Comparison of ENCODE assay signal across 8 cellular contexts in the genomic region with DNA sequence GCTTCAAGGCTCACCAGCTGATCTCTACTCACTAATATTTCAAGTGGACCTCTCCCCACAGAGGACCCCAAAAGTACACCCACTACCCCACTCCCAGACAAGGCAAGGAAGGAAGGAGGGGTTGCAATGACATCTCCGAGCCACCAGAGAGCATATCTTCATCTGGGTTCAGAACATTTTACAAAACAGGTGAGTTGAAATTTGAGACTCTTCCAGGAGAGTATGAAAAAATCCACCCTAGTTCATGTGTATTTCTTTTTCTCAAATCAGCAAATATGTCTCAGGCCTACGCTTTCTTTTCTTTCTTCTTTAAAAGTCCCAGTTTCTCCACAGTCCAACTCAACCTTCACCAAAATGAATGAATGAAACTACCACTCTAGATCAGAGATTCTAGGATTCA.
DNase-seq lines count a peak whose midpoint lies in the region; ATAC-seq, FAIRE-seq and TF ChIP-seq lines count a peak whose summit lies in the region.

No MANE protein-coding gene starts in this region.

- H3K23ac ChIP-seq in H1 (ENCODE audit: insufficient read length) = no peak overlapping the region

- FAIRE-seq in G401.6 (lab: Jason Lieb, UNC) (peak; percentile 76), H1 (lab: Jason Lieb, UNC) (peak; percentile 52)

- H2BK12ac ChIP-seq in H1 (ENCODE audit: low read depth, low read length) = no peak overlapping the region

- H3K4ac ChIP-seq in H1 (replicated peaks; ENCODE audit: insufficient read length, low read depth, low read length) = no peak overlapping the region

- no peak overlapping the region for H3K18ac ChIP-seq in H1 (ENCODE audit: extremely low read depth, low read length)

- H3K14ac ChIP-seq in H1 (ENCODE audit: insufficient read length) = no peak overlapping the region

- H2BK120ac ChIP-seq in H1 (replicated peaks; ENCODE audit: low read depth, low read length) = no peak overlapping the region

- no peak overlapping the region for H2BK20ac ChIP-seq in H1 (ENCODE audit: low read length)

- H3K9me2 ChIP-seq in MM.1S (replicated peaks; ENCODE audit: insufficient read depth, low read length) = no peaks in the 10 kb centered on the region

- H3K36me3 ChIP-seq in MM.1S (replicated peaks; ENCODE audit: insufficient read depth, low read length) = no peaks in the 10 kb centered on the region
- H3K36me3 ChIP-seq in H1 (ENCODE audit: control insufficient read depth in 2 of 4, insufficient read depth in 4 of 4, low read length in 3 of 4) = no peaks in the 10 kb centered on the region
- H3K36me3 ChIP-seq in prostate gland = no peaks in the 10 kb centered on the region

- WGBS in H1 (ENCODE audit: extremely low coverage in 1 of 2, insufficient coverage in 1 of 2, insufficient read length in 1 of 2, insufficient replicate concordance in 2 of 2, low coverage in 1 of 2, low lambda C conversion rate in 2 of 2, missing lambda C conversion rate in 1 of 2), 2 experiments = 47% methylated on average over 2 of the region's 2 CpGs; no CpG with 5 or more reads in 1 of the 2 experiments
- 47% methylated on average over 2 of the region's 2 CpGs for WGBS in prostate gland

- H3K23me2 ChIP-seq in H1 (ENCODE audit: low read depth, low read length) = no peaks in the 10 kb centered on the region

- H3K56ac ChIP-seq in H1 (replicated peaks; ENCODE audit: insufficient read length, low read depth, low read length) = no peak overlapping the region

- no peak overlapping the region for H3K9ac ChIP-seq in MM.1S (ENCODE audit: low read length)
- H3K9ac ChIP-seq in H1 (replicated peaks in 1 of 4; ENCODE audit: extremely low read depth in 1 of 4, low read depth in 3 of 4, low read length in 3 of 4) = no peak overlapping the region

- H3K9me3 ChIP-seq in MM.1S (replicated peaks; ENCODE audit: insufficient read depth, low read length) = no peaks in the 10 kb centered on the region
- no peaks in the 10 kb centered on the region for H3K9me3 ChIP-seq in H1 (ENCODE audit: insufficient read depth in 2 of 2, low read depth in 1 of 2, low read length in 1 of 2)
- H3K9me3 ChIP-seq in prostate gland = no peaks in the 10 kb centered on the region

- H3K4me2 ChIP-seq in MM.1S (ENCODE audit: low read depth, low read length) (no peak overlapping the region), H1 (ENCODE audit: insufficient read depth in 1 of 2, low read depth in 2 of 2, low read length in 2 of 2) (no peak overlapping the region)

- intact Hi-C loops in prostate gland (cut with DNase I) = loop anchor here (5.0 kb wide), 1 partner anchor 60 kb away; the partner anchor contains the start of gene SGMS1

- no peak overlapping the region for H2BK5ac ChIP-seq in H1 (ENCODE audit: low read depth, low read length)

- DNase-seq in MM.1S (peak; percentile 54), H1 (ENCODE audit: low read depth in 1 of 2, low spot score in 2 of 2) (no peak), prostate gland (ENCODE audit: low spot score) (no peak), NOMO-1 (lab: John Stamatoyannopoulos, UW; ENCODE audit: unreplicated experiment in 2 of 2) (no peak)
- DNase-seq in activated T-cell treated with anti-CD3 and anti-CD28 coated beads, Interleukin-2, amount 50 U/mL, for 48 hours = no peak
- no peak for DNase-seq in activated CD4-positive, CD25-positive, alpha-beta regulatory T cell treated with anti-CD3 and anti-CD28 coated beads, Interleukin-2, amount 50 U/mL, for 72 hours

- H3K79me2 ChIP-seq in MM.1S (ENCODE audit: low read length) (peaks cover 39% of the 10 kb centered on the region), H1 (ENCODE audit: control insufficient read depth in 1 of 2, insufficient read depth in 2 of 2, low read length in 2 of 2) (peaks cover 0 to 29% of the 10 kb centered on the region in 2 experiments; a peak in 2 of 4 replicates)

- TF ChIP-seq RAD21 in H1 (IDR thresholded peaks at IDR 0.05 in 1 of 2, conservative IDR thresholded peaks at IDR 0.05 in 1 of 2; ENCODE audit: low read depth in 2 of 2, low read length in 2 of 2) = peak; percentile 64 to 73

- TF ChIP-seq CTCF in MM.1S (IDR thresholded peaks at IDR 0.05; ENCODE audit: low read length) (peak; percentile 70), H1 (IDR thresholded peaks at IDR 0.05; ENCODE audit: control extremely low read depth in 1 of 3, insufficient read depth in 1 of 3, low read depth in 1 of 3, low read length in 3 of 3) (peak; percentile 60 to 66 (median 61)), prostate gland (IDR thresholded peaks at IDR 0.05) (peak; percentile 35 to 69 (median 67))

- no peak for TF ChIP-seq POLR2A in H1 (IDR thresholded peaks at IDR 0.05; ENCODE audit: control extremely low read depth in 1 of 2, low read depth in 2 of 2, low read length in 2 of 2)
- no peak for TF ChIP-seq POLR2A in prostate gland (IDR thresholded peaks at IDR 0.05)

- H3K27ac ChIP-seq in MM.1S (ENCODE audit: low read length) = no peak overlapping the region
- H3K27ac ChIP-seq in H1 (ENCODE audit: low read depth, low read length) = no peak overlapping the region
- peak overlapping the region; percentile 28 to 51 for H3K27ac ChIP-seq in prostate gland

- no peak for TF ChIP-seq EP300 in H1 (IDR thresholded peaks at IDR 0.05; ENCODE audit: borderline replicate concordance in 1 of 2, low read depth in 2 of 2, low read length in 2 of 2)

- no peak overlapping the region for H2AFZ ChIP-seq in MM.1S (ENCODE audit: low read length)
- H2AFZ ChIP-seq in H1 (ENCODE audit: low read length) = no peak overlapping the region

- H4K91ac ChIP-seq in H1 (replicated peaks; ENCODE audit: insufficient read length, low read length) = no peak overlapping the region

- H3K4me1 ChIP-seq in MM.1S (ENCODE audit: low read length) (no peaks in the 10 kb centered on the region), H1 (replicated peaks in 1 of 4; ENCODE audit: control insufficient read depth in 3 of 4, insufficient read depth in 4 of 4, low read length in 3 of 4) (peaks cover 0 to 12% (median 6%) of the 10 kb centered on the region in 4 experiments; a peak in 5 of 7 replicates), prostate gland (replicated peaks) (no peaks in the 10 kb centered on the region)

- POLR2A ChIA-PET in H1 (lab: Charles Lee; ENCODE audit: partially characterized antibody) = no interaction called here

- H3K27me3 ChIP-seq in MM.1S (replicated peaks; ENCODE audit: insufficient read depth, low read length) = no peaks in the 10 kb centered on the region
- no peaks in the 10 kb centered on the region for H3K27me3 ChIP-seq in H1 (replicated peaks in 1 of 4; ENCODE audit: control insufficient read depth in 3 of 4, extremely low read depth in 1 of 4, insufficient read depth in 3 of 4, low read length in 3 of 4)
- no peaks in the 10 kb centered on the region for H3K27me3 ChIP-seq in prostate gland (replicated peaks; ENCODE audit: insufficient read depth)

- H4K8ac ChIP-seq in H1 (ENCODE audit: extremely low read depth, insufficient read depth, low read length) = no peak overlapping the region

- H2BK15ac ChIP-seq in H1 (ENCODE audit: low read length) = no peak overlapping the region

- H4K5ac ChIP-seq in H1 (ENCODE audit: insufficient read length, low read depth, low read length) = no peak overlapping the region

- H2AK5ac ChIP-seq in H1 (ENCODE audit: low read depth, low read length) = no peak overlapping the region

- CTCF ChIA-PET in H1 (lab: Charles Lee; ENCODE audit: partially characterized antibody) = interaction anchor here (0.5 to 2.8 kb wide), 18 partner anchors 9 to 164 kb away, joined by 3 to 29 read pairs (median 4); no protein-coding TSS in a partner anchor

- ATAC-seq in HG03342 (IDR thresholded peaks at IDR 0.05; ENCODE audit: unreplicated experiment) = no peak

- H4K20me1 ChIP-seq in MM.1S (ENCODE audit: insufficient read depth, low read length) = no peaks in the 10 kb centered on the region
- no peaks in the 10 kb centered on the region for H4K20me1 ChIP-seq in H1 (replicated peaks in 1 of 2; ENCODE audit: control insufficient read depth in 1 of 2, insufficient read depth in 2 of 2, low read length in 2 of 2)

- H3K4me3 ChIP-seq in MM.1S (ENCODE audit: low read length) (no peak overlapping the region), H1 (ENCODE audit: extremely low read depth in 1 of 4, insufficient read depth in 2 of 4, low read depth in 3 of 4, low read length in 4 of 4) (no peak overlapping the region), prostate gland (no peak overlapping the region)

- H3K79me1 ChIP-seq in H1 (ENCODE audit: low read depth, low read length) = 0 out of 2 replicates have a peak, but pooled peaks cover 2% of the 10 kb centered on the region

- no peaks in the 10 kb centered on the region for H3F3A ChIP-seq in MM.1S (ENCODE audit: insufficient read depth, low read length)

TF ChIP-seq in H1, 55 proteins besides CTCF, POLR2A, EP300 and RAD21:
- TF ChIP-seq EGR1 (IDR thresholded peaks at IDR 0.05; ENCODE audit: borderline replicate concordance, low read depth, low read length) = no peak
- TF ChIP-seq HDAC2 (IDR thresholded peaks at IDR 0.05; ENCODE audit: borderline replicate concordance in 1 of 2, low read depth in 2 of 2, low read length in 2 of 2) = no peak
- TF ChIP-seq SIX5 (IDR thresholded peaks at IDR 0.05; ENCODE audit: low read depth, low read length) = no peak
- TF ChIP-seq, protein P1, sequence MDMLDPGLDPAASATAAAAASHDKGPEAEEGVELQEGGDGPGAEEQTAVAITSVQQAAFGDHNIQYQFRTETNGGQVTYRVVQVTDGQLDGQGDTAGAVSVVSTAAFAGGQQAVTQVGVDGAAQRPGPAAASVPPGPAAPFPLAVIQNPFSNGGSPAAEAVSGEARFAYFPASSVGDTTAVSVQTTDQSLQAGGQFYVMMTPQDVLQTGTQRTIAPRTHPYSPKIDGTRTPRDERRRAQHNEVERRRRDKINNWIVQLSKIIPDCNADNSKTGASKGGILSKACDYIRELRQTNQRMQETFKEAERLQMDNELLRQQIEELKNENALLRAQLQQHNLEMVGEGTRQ (IDR thresholded peaks at IDR 0.05; ENCODE audit: low read length) = no peak
- TF ChIP-seq JUND (IDR thresholded peaks at IDR 0.05; ENCODE audit: low read length) = no peak
- TF ChIP-seq RNF2 (IDR thresholded peaks at IDR 0.05; ENCODE audit: borderline replicate concordance, low read depth, low read length, missing control alignments, poor library complexity, severe bottlenecking) = no peak
- no peak for TF ChIP-seq TAF1 (IDR thresholded peaks at IDR 0.05; ENCODE audit: low read depth, low read length)
- no peak for TF ChIP-seq MAFK (IDR thresholded peaks at IDR 0.05; ENCODE audit: low read depth, low read length)
- TF ChIP-seq KDM4A (IDR thresholded peaks at IDR 0.05; ENCODE audit: low read depth, low read length, severe bottlenecking) = no peak
- no peak for TF ChIP-seq KDM1A (IDR thresholded peaks at IDR 0.05; ENCODE audit: borderline replicate concordance, low read length)
- TF ChIP-seq SIN3A (conservative IDR thresholded peaks at IDR 0.05 in 1 of 2, IDR thresholded peaks at IDR 0.05 in 1 of 2; ENCODE audit: low read depth in 1 of 2, low read length in 2 of 2) = no peak
- no peak for TF ChIP-seq TEAD4 (IDR thresholded peaks at IDR 0.05; ENCODE audit: low read depth, low read length)
- TF ChIP-seq SP2 (IDR thresholded peaks at IDR 0.05; ENCODE audit: low read length) = no peak
- no peak for TF ChIP-seq TBP (IDR thresholded peaks at IDR 0.05; ENCODE audit: low read depth, low read length)

Comparison
In these comparisons a context has a peak if more than half of its experiments do, and no peak if none do; other contexts are left out.
1. H3K27ac ChIP-seq: peak in prostate gland (2 of 2); none in MM.1S (single experiment) and H1 (single experiment).
2. Peak in every context shown above with its lines, with median percentiles within 50 percentile points of each other: CTCF ChIP-seq.